20 cellular contexts compared by ENCODE assay signal in genomic region chr16:85851034-85851780, GRCh38. TPM values are rescaled to one million over a fixed set of nuclear protein-coding genes. Genes with fewer than 3 reads are reported as not detected.
A peak's percentile ranks its signal among the peaks of the same experiment; 100 is the strongest.
DNase-seq lines count a peak whose midpoint lies in the region; ATAC-seq lines count a peak whose summit lies in the region.
"Had no signal": no experiment of that assay in that cellular context is flagged by ENCODE, and none has a peak within 500 bp of the region (broad histone marks: within the 10 kb centered on the region; RNA-seq: fewer than 3 reads in every experiment).

No MANE protein-coding gene starts in this region.

- ATAC-seq in activated T-cell treated with anti-CD3 and anti-CD28 coated beads, Interleukin-2, amount 50 U/mL, for 4 hours: no peak
- ATAC-seq in esophagus mucosa (peak; percentile 46), GM21528 (IDR thresholded peaks at IDR 0.05; ENCODE audit: low FRiP score, unreplicated experiment) (no peak)
- ATAC-seq: T-helper 17 cell had no signal

- peak; percentile 9 to 12 for DNase-seq in activated T-cell treated with anti-CD3 and anti-CD28 coated beads, Interleukin-2, amount 50 U/mL, for 48 hours
- no peak for DNase-seq in activated T-cell treated with anti-CD3 and anti-CD28 coated beads, Interleukin-2, amount 50 U/mL, for 4 hours
- DNase-seq in NCI-H69 (lab: John Stamatoyannopoulos, UW): peak; percentile 3
- DNase-seq in ureter (ENCODE audit: low spot score): peak; percentile 38
- DNase-seq in HPDE6-E6E7 (ENCODE audit: extremely low spot score): no peak
- DNase-seq in cortex of kidney (lab: John Stamatoyannopoulos, UW): no peak
- DNase-seq: CD8-positive, alpha-beta memory T cell; effector CD4-positive, alpha-beta T cell; islet precursor cell; NCI-H1105 treated with DMSO at 0.1 percent for 48 hours; NCI-H2227 treated with DMSO at 0.1 percent for 48 hours; NK-92 treated with Interleukin-12 subunit alpha and Interleukin-12 subunit beta, amount 100 ng/mL, for 24 hours; stomach; T-helper 17 cell had no signal

- H3K36me3 Mint-ChIP-seq in activated T-cell treated with anti-CD3 and anti-CD28 coated beads, Interleukin-2, amount 50 U/mL, for 4 hours (ENCODE audit: insufficient read depth): no peaks in the 10 kb centered on the region
- H3K36me3 Mint-ChIP-seq: CD8-positive, alpha-beta memory T cell; mesothelial cell of epicardium; neural progenitor cell had no signal

- H3K4me1 Mint-ChIP-seq in activated T-cell treated with anti-CD3 and anti-CD28 coated beads, Interleukin-2, amount 50 U/mL, for 4 hours (ENCODE audit: low read depth): no peaks in the 10 kb centered on the region

- peaks cover 14% of the 10 kb centered on the region for H3K27me3 Mint-ChIP-seq in activated T-cell treated with anti-CD3 and anti-CD28 coated beads, Interleukin-2, amount 50 U/mL, for 4 hours (ENCODE audit: low read depth)

- no peak overlapping the region for H3K4me3 Mint-ChIP-seq in activated T-cell treated with anti-CD3 and anti-CD28 coated beads, Interleukin-2, amount 50 U/mL, for 4 hours
- H3K4me3 Mint-ChIP-seq: CD8-positive, alpha-beta memory T cell; mesothelial cell of epicardium; neural progenitor cell; T-helper 17 cell had no signal

- H3K9me3 Mint-ChIP-seq in activated T-cell treated with anti-CD3 and anti-CD28 coated beads, Interleukin-2, amount 50 U/mL, for 4 hours: no peaks in the 10 kb centered on the region
- H3K9me3 Mint-ChIP-seq: mesothelial cell of epicardium had no signal

RNA-seq across cellular contexts. Expression of gene IRF8, which starts 47.8 kb away (rescaled TPM):
- 100 to 1,000 TPM; 561 to 775 (median 745) TPM for total RNA-seq in activated T-cell treated with anti-CD3 and anti-CD28 coated beads, Interleukin-2, amount 50 U/mL, for 4 hours
- total RNA-seq in esophagus mucosa (2.2 TPM), ureter (9.5 TPM)
- total RNA-seq: fibroblast of lung, G401 had no signal

RNA-seq across cellular contexts. Expression of gene COX4I1, which starts 51.7 kb away (rescaled TPM):
- 100 to 1,000 TPM; 516 to 561 (median 525) TPM for total RNA-seq in activated T-cell treated with anti-CD3 and anti-CD28 coated beads, Interleukin-2, amount 50 U/mL, for 4 hours
- total RNA-seq in esophagus mucosa: 511 TPM
- total RNA-seq in ureter: 485 TPM

RNA-seq across cellular contexts. Expression of gene EMC8, which starts 51.9 kb away (rescaled TPM):
- 10 to 100 TPM; 52.2 to 65.5 (median 62.2) TPM for total RNA-seq in activated T-cell treated with anti-CD3 and anti-CD28 coated beads, Interleukin-2, amount 50 U/mL, for 4 hours
- total RNA-seq in esophagus mucosa: 19.3 TPM
- total RNA-seq in ureter: 34.3 TPM

Comparison
In these comparisons a context has a peak if more than half of its experiments do, and no peak if none do; other contexts are left out.
1. DNase-seq: peak in activated T-cell treated with anti-CD3 and anti-CD28 coated beads, Interleukin-2, amount 50 U/mL, for 48 hours (2 of 2), NCI-H69 (single experiment) and ureter (single experiment); none in activated T-cell treated with anti-CD3 and anti-CD28 coated beads, Interleukin-2, amount 50 U/mL, for 4 hours (single experiment), HPDE6-E6E7 (single experiment) and cortex of kidney (single experiment).
2. RNA of gene IRF8, which starts 47.8 kb away (total RNA-seq): 561 to 775 TPM in activated T-cell treated with anti-CD3 and anti-CD28 coated beads, Interleukin-2, amount 50 U/mL, for 4 hours; 9.5 TPM in ureter (single experiment) and 2.2 TPM in esophagus mucosa (single experiment); every median in the first group is over 10 times any median in the second.